ENCODE assay signal across 28 cellular contexts in genomic region chr7:47093254-47093798, GRCh38.
"Had no signal": no experiment of that assay in that cellular context is flagged by ENCODE, and none has a peak within 500 bp of the region (broad histone marks: within the 10 kb centered on the region; RNA-seq: fewer than 3 reads in every experiment).

No MANE protein-coding gene starts in this region.

- H3K27ac Mint-ChIP-seq: activated CD8-positive, alpha-beta T cell treated with anti-CD3 and anti-CD28 coated beads, Interleukin-2, amount 10 ng/mL, durations not matched to agents 7 days and 5 days; activated naive CD8-positive, alpha-beta T cell treated with anti-CD3 and anti-CD28 coated beads, Interleukin-2, amount 50 U/mL, for 24 hours; activated T-helper 1 cell treated with anti-CD3 and anti-CD28 coated beads, Interleukin-12 subunit alpha, Interleukin-12 subunit beta, Interleukin-2, Interleukin-4 antibody, amounts not matched to agents 30 ng/mL and 10 ng/mL and 1 ng/mL, durations not matched to agents 14 hours and 24 hours and 36 hours; immature natural killer cell; naive thymus-derived CD4-positive, alpha-beta T cell; progenitor cell of endocrine pancreas had no signal

- ATAC-seq: activated CD8-positive, alpha-beta T cell treated with anti-CD3 and anti-CD28 coated beads, Interleukin-2, amount 10 ng/mL, durations not matched to agents 7 days and 5 days; activated naive CD8-positive, alpha-beta T cell treated with anti-CD3 and anti-CD28 coated beads, Interleukin-2, amount 50 U/mL, for 24 hours; foreskin keratinocyte; left lung; naive thymus-derived CD4-positive, alpha-beta T cell; upper lobe of right lung had no signal

- H3K4me1 ChIP-seq: breast epithelium, foreskin keratinocyte, left lung, upper lobe of right lung had no signal

- H3K4me3 ChIP-seq: breast epithelium, coronary artery, hepatocyte, left lung, lung, sigmoid colon, spleen, upper lobe of right lung had no signal

- H3K36me3 ChIP-seq: breast epithelium, left lung, sigmoid colon, spleen, upper lobe of right lung had no signal

- H3K36me3 Mint-ChIP-seq: immature natural killer cell; naive thymus-derived CD4-positive, alpha-beta T cell had no signal

- H3K27me3 ChIP-seq: breast epithelium, hepatocyte, left lung, sigmoid colon, spleen, upper lobe of right lung had no signal

- DNase-seq: activated CD4-positive, alpha-beta T cell treated with anti-CD3 and anti-CD28 coated beads for 1 hour; activated CD4-positive, alpha-beta T cell treated with anti-CD3 and anti-CD28 coated beads, Interleukin-2, amount 50 U/mL, for 1 hour; activated CD8-positive, alpha-beta T cell treated with anti-CD3 and anti-CD28 coated beads, Interleukin-2, amount 10 ng/mL, durations not matched to agents 7 days and 5 days; activated gamma-delta T cell; activated naive CD4-positive, alpha-beta T cell treated with anti-CD3 and anti-CD28 coated beads, Interleukin-2, amount 50 U/mL, for 16 hours; activated naive CD8-positive, alpha-beta T cell treated with anti-CD3 and anti-CD28 coated beads, Interleukin-2, amount 50 U/mL, for 24 hours; aorta; foreskin keratinocyte; immature natural killer cell; kidney glomerular epithelial cell; left lung; naive thymus-derived CD4-positive, alpha-beta T cell; retina; sigmoid colon; spleen; stimulated activated CD4-positive, alpha-beta T cell treated with anti-CD3 and anti-CD28 coated beads, Interleukin-4, amount 100 ng/mL, for 1 hour; stimulated activated naive CD4-positive, alpha-beta T cell; T-helper 1 cell; upper lobe of right lung had no signal

- H3K27ac ChIP-seq: breast epithelium, coronary artery, epithelial cell of prostate, foreskin keratinocyte, hepatocyte, left lung, sigmoid colon, spleen, upper lobe of right lung had no signal

- H3K4me3 Mint-ChIP-seq: activated CD8-positive, alpha-beta T cell treated with anti-CD3 and anti-CD28 coated beads, Interleukin-2, amount 10 ng/mL, durations not matched to agents 7 days and 5 days; activated naive CD8-positive, alpha-beta T cell treated with anti-CD3 and anti-CD28 coated beads, Interleukin-2, amount 50 U/mL, for 24 hours; activated T-helper 1 cell treated with anti-CD3 and anti-CD28 coated beads, Interleukin-12 subunit alpha, Interleukin-12 subunit beta, Interleukin-2, Interleukin-4 antibody, amounts not matched to agents 30 ng/mL and 10 ng/mL and 1 ng/mL, durations not matched to agents 14 hours and 24 hours and 36 hours; central memory CD8-positive, alpha-beta T cell; immature natural killer cell; naive thymus-derived CD4-positive, alpha-beta T cell; neural crest cell had no signal

- H3K79me2 ChIP-seq: hepatocyte had no signal

- H2AFZ ChIP-seq: hepatocyte had no signal

- H3K9me3 Mint-ChIP-seq: activated naive CD8-positive, alpha-beta T cell treated with anti-CD3 and anti-CD28 coated beads, Interleukin-2, amount 50 U/mL, for 24 hours; activated T-helper 1 cell treated with anti-CD3 and anti-CD28 coated beads, Interleukin-12 subunit alpha, Interleukin-12 subunit beta, Interleukin-2, Interleukin-4 antibody, amounts not matched to agents 30 ng/mL and 10 ng/mL and 1 ng/mL, durations not matched to agents 14 hours and 24 hours and 36 hours; central memory CD8-positive, alpha-beta T cell had no signal

- H3K4me1 Mint-ChIP-seq: activated naive CD8-positive, alpha-beta T cell treated with anti-CD3 and anti-CD28 coated beads, Interleukin-2, amount 50 U/mL, for 24 hours; central memory CD8-positive, alpha-beta T cell; immature natural killer cell; naive thymus-derived CD4-positive, alpha-beta T cell had no signal

- H3K9me3 ChIP-seq: breast epithelium, left lung, sigmoid colon, spleen, upper lobe of right lung had no signal

- H3K4me2 ChIP-seq: hepatocyte had no signal
